Comparison of ENCODE assay signal across 8 cellular contexts in genomic region chr2:224357098-224357901, GRCh38. TPM values are rescaled to one million over a fixed set of nuclear protein-coding genes. Genes with fewer than 3 reads are reported as not detected.
DNase-seq lines count a peak whose midpoint lies in the region; ATAC-seq and TF ChIP-seq lines count a peak whose summit lies in the region.

No MANE protein-coding gene starts in this region.

- no peak overlapping the region for H3K4me3 ChIP-seq in AG09309 (ENCODE audit: control insufficient read depth, low read depth, low read length)

- ATAC-seq in GM18867 (IDR thresholded peaks at IDR 0.05; ENCODE audit: unreplicated experiment) (peak; percentile 90), HG03064 (IDR thresholded peaks at IDR 0.05; ENCODE audit: low read depth, unreplicated experiment) (peak; percentile 74)
- ATAC-seq in activated CD4-positive, CD25-positive, alpha-beta regulatory T cell treated with anti-CD3 and anti-CD28 coated beads, Interleukin-2, amount 50 U/mL, for 24 hours = peak; percentile 58 to 75

- peak; percentile 72 for TF ChIP-seq CTCF in AG09309 (IDR thresholded peaks at IDR 0.05; ENCODE audit: control insufficient read depth, insufficient read depth, low read depth, low read length, missing control alignments)

- peak; percentile 29 for DNase-seq in AG09309 (ENCODE audit: low read depth)
- peak; percentile 43 for DNase-seq in NCI-H345 treated with DMSO at 0.1 percent for 48 hours (lab: John Stamatoyannopoulos, UW; ENCODE audit: unreplicated experiment)
- peak; percentile 86 for DNase-seq in dermis blood vessel endothelial cell
- DNase-seq in medulla oblongata (ENCODE audit: extremely low spot score) = peak; percentile 82
- peak; percentile 14 for DNase-seq in stimulated activated CD8-positive, alpha-beta memory T cell treated with anti-CD3 and anti-CD28 coated beads, Interleukin-7, amount 100 ng/mL, for 24 hours (ENCODE audit: low read depth)

RNA-seq across cellular contexts. Expression of gene FAM124B, which starts 44.6 kb away (rescaled TPM):
- 139 and 228 TPM in 2 replicates for total RNA-seq in dermis blood vessel endothelial cell

Comparison
In these comparisons a context has a peak if more than half of its experiments do, and no peak if none do; other contexts are left out.
1. DNase-seq: peak in every context shown above with its lines; median percentile 86 in dermis blood vessel endothelial cell; 82 in medulla oblongata; 43 in NCI-H345 treated with DMSO at 0.1 percent for 48 hours; 29 in AG09309; 14 in stimulated activated CD8-positive, alpha-beta memory T cell treated with anti-CD3 and anti-CD28 coated beads, Interleukin-7, amount 100 ng/mL, for 24 hours.